ENCODE assay signal across 22 cellular contexts in genomic region chrX:151227637-151228036, GRCh38. TPM values are rescaled to one million over a fixed set of nuclear protein-coding genes. Genes with fewer than 3 reads are reported as not detected.
DNase-seq lines count a peak whose midpoint lies in the region; TF ChIP-seq lines count a peak whose summit lies in the region.
"Had no signal": no experiment of that assay in that cellular context is flagged by ENCODE, and none has a peak within 500 bp of the region (broad histone marks: within the 10 kb centered on the region; RNA-seq: fewer than 3 reads in every experiment).

No MANE protein-coding gene starts in this region.

- H3K27me3 Mint-ChIP-seq in neural progenitor cell (ENCODE audit: insufficient read depth, low read depth), result peaks cover 2% of the 10 kb centered on the region

- H3F3A ChIP-seq in neural progenitor cell (ENCODE audit: low read depth), result no peaks in the 10 kb centered on the region

- H3K4me3 Mint-ChIP-seq in neural progenitor cell, result no peak overlapping the region
- H3K4me3 Mint-ChIP-seq: CD4-positive, alpha-beta memory T cell; HFFc6 had no signal

- H3K36me3 ChIP-seq in iPS-15b (ENCODE audit: control insufficient read depth, insufficient read depth, low read length), result no peaks in the 10 kb centered on the region
- H3K36me3 ChIP-seq in neural progenitor cell, result no peaks in the 10 kb centered on the region
- no peaks in the 10 kb centered on the region for H3K36me3 ChIP-seq in MG63

- no peaks in the 10 kb centered on the region for H4K20me1 ChIP-seq in neural progenitor cell (ENCODE audit: low read depth)

- peak; percentile 44 for DNase-seq in ELF-1 (ENCODE audit: low read depth, low spot score)
- peak; percentile 10 for DNase-seq in SK-N-DZ (ENCODE audit: low spot score)
- peak; percentile 33 for DNase-seq in neural progenitor cell (ENCODE audit: low spot score)
- DNase-seq in MG63, result no peak
- no peak for DNase-seq in stimulated activated CD4-positive, alpha-beta T cell treated with anti-CD3 and anti-CD28 coated beads, Interleukin-15, amount 100 ng/mL, for 24 hours
- DNase-seq in putamen (ENCODE audit: low spot score), result no peak
- DNase-seq in NCI-H1417 (lab: John Stamatoyannopoulos, UW), result no peak
- DNase-seq: Calu3; CD4-positive, alpha-beta memory T cell; DMS53; GOT3; HFFc6; NCI-H187 treated with DMSO at 0.1 percent for 48 hours; NCI-H2171; NCI-H446; NCI-H69; Right ventricle myocardium superior had no signal

- H3K9me3 Mint-ChIP-seq in neural progenitor cell, result peaks cover 8% of the 10 kb centered on the region

- H3K4me2 ChIP-seq in neural progenitor cell, result no peak overlapping the region

- TF ChIP-seq CTCF in neural progenitor cell (IDR thresholded peaks at IDR 0.05), result no peak

- peaks cover 21% of the 10 kb centered on the region for H3K27me3 ChIP-seq in iPS-15b (ENCODE audit: control insufficient read depth, insufficient read depth, low read length)
- H3K27me3 ChIP-seq in neural progenitor cell, result peaks cover 25% of the 10 kb centered on the region
- H3K27me3 ChIP-seq in MG63, result no peaks in the 10 kb centered on the region

- no peak overlapping the region for H3K9ac ChIP-seq in iPS-15b (ENCODE audit: low read depth, low read length)
- H3K9ac ChIP-seq in neural progenitor cell, result no peak overlapping the region

- H3K27ac Mint-ChIP-seq in neural progenitor cell, result no peak overlapping the region
- H3K27ac Mint-ChIP-seq: CD4-positive, alpha-beta memory T cell; HFFc6 had no signal

- H3K27ac ChIP-seq in neural progenitor cell, result no peak overlapping the region

- no peak overlapping the region for H2AFZ ChIP-seq in neural progenitor cell (replicated peaks)

- no peaks in the 10 kb centered on the region for H3K9me3 ChIP-seq in iPS-15b (ENCODE audit: control insufficient read depth, insufficient read depth, low read length)
- H3K9me3 ChIP-seq in neural progenitor cell (ENCODE audit: low read depth), result no peaks in the 10 kb centered on the region
- no peaks in the 10 kb centered on the region for H3K9me3 ChIP-seq in MG63

- H3K4me3 ChIP-seq in iPS-15b (ENCODE audit: low read depth, low read length) (peak overlapping the region; percentile 13), neural progenitor cell (no peak overlapping the region), MG63 (no peak overlapping the region)

- H3K4me1 Mint-ChIP-seq in neural progenitor cell, result no peaks in the 10 kb centered on the region
- H3K4me1 Mint-ChIP-seq: CD4-positive, alpha-beta memory T cell had no signal

- no peaks in the 10 kb centered on the region for H3K79me2 ChIP-seq in neural progenitor cell (ENCODE audit: low read depth)

- H3K36me3 Mint-ChIP-seq in neural progenitor cell, result no peaks in the 10 kb centered on the region
- H3K36me3 Mint-ChIP-seq: CD4-positive, alpha-beta memory T cell had no signal

- H3K4me1 ChIP-seq in iPS-15b (ENCODE audit: control insufficient read depth, insufficient read depth, low read length) (no peaks in the 10 kb centered on the region), neural progenitor cell (no peaks in the 10 kb centered on the region)

RNA-seq across cellular contexts. Expression of gene GPR50, which starts 51.3 kb away (rescaled TPM):
- polyA plus RNA-seq in SK-N-DZ (2014; cell fraction: cytosol; rRNA removed), result 0.46 TPM in 1 of 2 replicates, not detected in the other
- not detected in 2 replicates for polyA plus RNA-seq in SK-N-DZ (2014; cell fraction: nucleus; rRNA removed)
- total RNA-seq in neural progenitor cell (ENCODE audit: low replicate concordance), result 0.47 and 2.2 TPM in 2 replicates
- not detected in 2 replicates for total RNA-seq in MG63 (2014; rRNA removed; shearing (Covaris generic); ENCODE audit: low replicate concordance)
- total RNA-seq: A172; Calu3; CD4-positive, alpha-beta memory T cell; G401; HFFc6; LHCN-M2; Right ventricle myocardium superior had no signal
- polyA plus RNA-seq: BJ; CD4-positive, alpha-beta memory T cell had no signal

Comparison
In these comparisons a context has a peak if more than half of its experiments do, and no peak if none do; other contexts are left out.
1. DNase-seq: peak in ELF-1 (single experiment), SK-N-DZ (single experiment) and neural progenitor cell (single experiment); none in MG63 (single experiment), stimulated activated CD4-positive, alpha-beta T cell treated with anti-CD3 and anti-CD28 coated beads, Interleukin-15, amount 100 ng/mL, for 24 hours (single experiment), putamen (single experiment) and NCI-H1417 (0 of 3).